ENCODE assay signal across 17 cellular contexts in the genomic region with DNA sequence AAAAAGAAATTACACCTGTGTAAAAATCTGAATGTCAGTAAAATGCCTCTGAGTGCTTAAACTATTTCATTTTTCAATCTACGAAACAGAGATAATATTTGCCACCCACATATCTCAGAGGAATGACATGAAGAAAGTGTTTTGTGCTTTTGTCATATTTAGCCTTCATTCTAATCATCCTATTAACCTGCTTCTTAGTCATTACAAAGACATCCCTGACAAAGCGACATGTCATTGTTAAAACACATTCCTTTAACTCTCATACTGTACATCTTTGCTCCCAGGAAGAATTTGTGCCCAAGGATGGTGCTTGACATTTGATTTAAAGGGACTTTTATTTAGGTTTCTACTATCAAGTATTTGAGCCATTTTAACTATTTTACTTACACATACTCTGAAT.
"Had no signal": no experiment of that assay in that cellular context is flagged by ENCODE, and none has a peak within 500 bp of the region (broad histone marks: within the 10 kb centered on the region; RNA-seq: fewer than 3 reads in every experiment).

No MANE protein-coding gene starts in this region.

- H2AFZ ChIP-seq: parathyroid adenoma had no signal

- H3K9me3 ChIP-seq: body of pancreas, thyroid gland had no signal

- H3K27me3 ChIP-seq: body of pancreas, dorsolateral prefrontal cortex, thyroid gland had no signal

- ATAC-seq: body of pancreas, left ventricle myocardium superior, sciatic nerve had no signal

- FAIRE-seq: colon, TTC549 had no signal

- H3K27ac ChIP-seq: body of pancreas, dorsolateral prefrontal cortex, epithelial cell of prostate, parathyroid adenoma, thyroid gland had no signal

- H3K79me2 ChIP-seq: parathyroid adenoma had no signal

- H3K36me3 ChIP-seq: thyroid gland had no signal

- H3K4me3 ChIP-seq: body of pancreas, dorsolateral prefrontal cortex, thyroid gland had no signal

- DNase-seq: activated CD4-positive, alpha-beta T cell treated with anti-CD3 and anti-CD28 coated beads, Interleukin-2, amount 50 U/mL, for 48 hours; activated naive CD8-positive, alpha-beta T cell treated with anti-CD3 and anti-CD28 coated beads for 36 hours; amygdala; body of pancreas; central memory CD4-positive, alpha-beta T cell; dorsolateral prefrontal cortex; foreskin melanocyte; left ventricle myocardium superior; stimulated activated CD4-positive, alpha-beta T cell treated with anti-CD3 and anti-CD28 coated beads, Interleukin-12 subunit alpha, Interleukin-12 subunit beta, amount 100 ng/mL, for 4 hours; stimulated activated CD4-positive, alpha-beta T cell treated with anti-CD3 and anti-CD28 coated beads, Interleukin-2, amount 100 ng/mL, for 24 hours; stimulated activated naive CD4-positive, alpha-beta T cell treated with Interleukin-2 at 50 U/mL for 16 hours; thyroid gland had no signal

- H3K4me1 ChIP-seq: body of pancreas, parathyroid adenoma, thyroid gland had no signal
